In the genomic region with DNA sequence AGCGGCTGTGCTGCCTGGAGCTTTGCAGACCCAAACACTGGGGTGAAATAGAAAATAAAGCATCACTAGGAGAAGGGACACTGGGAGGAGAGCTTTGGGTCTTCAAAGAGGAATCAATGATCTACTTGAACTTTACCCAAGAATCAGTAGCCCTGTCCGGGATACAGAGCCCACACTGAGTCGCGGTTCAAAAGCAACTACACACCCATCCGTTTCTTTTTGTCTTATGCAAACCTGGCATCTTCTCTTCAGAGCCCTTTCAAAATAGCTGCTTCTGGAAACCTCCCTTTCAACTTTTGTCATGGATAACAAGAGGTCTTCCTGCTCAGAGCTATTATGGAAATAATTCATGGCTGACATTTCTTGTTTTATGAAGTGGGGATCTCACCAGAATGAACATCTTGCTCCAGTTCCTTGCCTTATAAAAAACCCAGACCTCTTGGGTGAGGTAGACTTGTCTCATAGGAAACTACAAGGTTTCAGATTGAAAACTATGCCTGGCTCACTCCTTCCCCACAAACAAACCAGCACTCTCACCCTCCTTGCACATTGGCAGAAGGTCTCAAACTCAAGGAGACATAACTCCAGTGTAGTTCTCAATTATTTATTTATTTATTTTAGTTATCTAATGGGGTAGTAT, we compare ENCODE assay signal across 11 cellular contexts.
DNase-seq lines count a peak whose midpoint lies in the region; ATAC-seq, FAIRE-seq and TF ChIP-seq lines count a peak whose summit lies in the region.
"Had no signal": no experiment of that assay in that cellular context is flagged by ENCODE, and none has a peak within 500 bp of the region (broad histone marks: within the 10 kb centered on the region; RNA-seq: fewer than 3 reads in every experiment).

No MANE protein-coding gene starts in this region.

- peaks cover 39% of the 10 kb centered on the region for H3K4me1 ChIP-seq in Loucy (ENCODE audit: insufficient read depth, low read length, poor library complexity, severe bottlenecking)
- peaks cover 16 to 19% of the 10 kb centered on the region in 2 donors for H3K4me1 ChIP-seq in duodenal mucosa (ENCODE audit: control insufficient read depth in 1 of 2, insufficient read depth in 2 of 2, low read length in 2 of 2)
- H3K4me1 ChIP-seq in spleen, result peaks cover 24 to 66% (median 49%) of the 10 kb centered on the region in 6 donors
- H3K4me1 ChIP-seq: A549 had no signal

- no peak for FAIRE-seq in GM12892 (lab: Jason Lieb, UNC)
- FAIRE-seq: A549, H54 had no signal

- H3K4me3 ChIP-seq in Loucy (ENCODE audit: low read length, poor library complexity, severe bottlenecking) (peak overlapping the region; percentile 81), duodenal mucosa (ENCODE audit: low read depth in 1 of 2, low read length in 2 of 2) (peak overlapping the region; percentile 44 to 53), spleen (peak overlapping the region in 7 of 8 donors; percentile 27 to 70 (median 45))
- H3K4me3 ChIP-seq: A549, ovary had no signal

- no peaks in the 10 kb centered on the region for H3K9me3 ChIP-seq in Loucy (ENCODE audit: insufficient read depth, low read depth, low read length)
- H3K9me3 ChIP-seq in duodenal mucosa (ENCODE audit: control insufficient read depth in 1 of 2, low read length in 2 of 2), result no peaks in the 10 kb centered on the region
- no peaks in the 10 kb centered on the region for H3K9me3 ChIP-seq in spleen
- H3K9me3 ChIP-seq: A549, ovary had no signal

- TF ChIP-seq POLR2A in spleen (IDR thresholded peaks at IDR 0.05) (no peak), GM12892 (IDR thresholded peaks at IDR 0.05; ENCODE audit: low read depth, low read length) (no peak)

- H3K9ac ChIP-seq in Loucy (ENCODE audit: low read depth, low read length, poor library complexity, severe bottlenecking) (peak overlapping the region; percentile 76), duodenal mucosa (ENCODE audit: low read depth in 1 of 2, low read length in 2 of 2) (peak overlapping the region in 1 of 2 donors; percentile 40)

- no peak overlapping the region for H3K27ac ChIP-seq in duodenal mucosa (ENCODE audit: low read depth, low read length)
- peak overlapping the region in 7 of 8 donors; percentile 38 to 89 (median 79) for H3K27ac ChIP-seq in spleen
- H3K27ac ChIP-seq: A549, ovary had no signal

- H3K79me2 ChIP-seq in Loucy (ENCODE audit: insufficient read depth, low read length), result peaks cover 42% of the 10 kb centered on the region

- ATAC-seq in GM21723 (IDR thresholded peaks at IDR 0.05; ENCODE audit: unreplicated experiment), result no peak
- ATAC-seq: A549 had no signal

- no peaks in the 10 kb centered on the region for H4K20me1 ChIP-seq in Loucy (ENCODE audit: insufficient read depth, low read length, poor library complexity, severe bottlenecking)

- H3K27me3 ChIP-seq in Loucy (ENCODE audit: insufficient read depth, low read length, poor library complexity, severe bottlenecking), result no peaks in the 10 kb centered on the region
- H3K27me3 ChIP-seq in duodenal mucosa (ENCODE audit: control insufficient read depth in 1 of 2, insufficient read depth in 2 of 2, low read length in 2 of 2), result no peaks in the 10 kb centered on the region
- H3K27me3 ChIP-seq in spleen (replicated peaks in 1 of 7), result no peaks in the 10 kb centered on the region
- H3K27me3 ChIP-seq: ovary had no signal

- H3K4me2 ChIP-seq in Loucy (ENCODE audit: low read depth, low read length, poor library complexity, severe bottlenecking), result peak overlapping the region; percentile 95
- H3K4me2 ChIP-seq: A549 had no signal

- H3K36me3 ChIP-seq in Loucy (ENCODE audit: insufficient read depth, low read length), result no peaks in the 10 kb centered on the region
- no peaks in the 10 kb centered on the region for H3K36me3 ChIP-seq in duodenal mucosa (ENCODE audit: control insufficient read depth in 1 of 2, insufficient read depth in 2 of 2, low read length in 2 of 2)
- H3K36me3 ChIP-seq in spleen, result no peaks in the 10 kb centered on the region
- H3K36me3 ChIP-seq: ovary had no signal

- DNase-seq in activated CD4-positive, alpha-beta T cell treated with anti-CD3 and anti-CD28 coated beads for 48 hours, result peak; percentile 42
- no peak for DNase-seq in activated CD4-positive, alpha-beta T cell treated with anti-CD3 and anti-CD28 coated beads, Interleukin-2, amount 50 U/mL, for 48 hours
- DNase-seq in spleen, result no peak
- no peak for DNase-seq in dermis blood vessel endothelial cell
- no peak for DNase-seq in GM12892 (ENCODE audit: insufficient read length)
- DNase-seq: ovary had no signal

- H3F3A ChIP-seq in Loucy (ENCODE audit: low read depth), result no peaks in the 10 kb centered on the region

- no peaks in the 10 kb centered on the region for H3K9me2 ChIP-seq in Loucy (replicated peaks; ENCODE audit: low read depth, low read length)

- 57 to 71% (median 64%) methylated on average over 5 of the region's 5 CpGs for WGBS in spleen, 5 donors

- TF ChIP-seq CTCF in Loucy (conservative IDR thresholded peaks at IDR 0.05; ENCODE audit: low read length), result no peak
- no peak for TF ChIP-seq CTCF in spleen (IDR thresholded peaks at IDR 0.05 in 8 of 11, conservative IDR thresholded peaks at IDR 0.05 in 3 of 11)

- H2AFZ ChIP-seq in Loucy (ENCODE audit: low read length), result peak overlapping the region; percentile 83

- intact Hi-C loops in spleen (cut with DNase I; ENCODE audit: low total_unique reads), result loop anchor here (10.0 kb wide), 2 partner anchors 68 to 112 kb away; partner anchors contain the start of gene ARHGEF3
